Comparison of ENCODE assay signal across 11 cellular contexts in genomic region chr9:70049236-70049635, GRCh38. TPM values are rescaled to one million over a fixed set of nuclear protein-coding genes. Genes with fewer than 3 reads are reported as not detected.
DNase-seq lines count a peak whose midpoint lies in the region; ATAC-seq and TF ChIP-seq lines count a peak whose summit lies in the region.
"Had no signal": no experiment of that assay in that cellular context is flagged by ENCODE, and none has a peak within 500 bp of the region (broad histone marks: within the 10 kb centered on the region; RNA-seq: fewer than 3 reads in every experiment).

No MANE protein-coding gene starts in this region.

- ATAC-seq in upper lobe of right lung (no peak), T-cell (replicated peaks in 1 of 4) (no peak)
- ATAC-seq in activated T-helper 17 cell treated with anti-CD3 and anti-CD28 coated beads, Interleukin-2, amount 50 U/mL, for 72 hours (replicated peaks), result no peak

- H3K27me3 ChIP-seq in upper lobe of right lung (no peaks in the 10 kb centered on the region), Caco-2 (replicated peaks; ENCODE audit: control insufficient read depth, insufficient read depth, low read length) (no peaks in the 10 kb centered on the region)

- no peaks in the 10 kb centered on the region for H3K36me3 ChIP-seq in upper lobe of right lung
- no peaks in the 10 kb centered on the region for H3K36me3 ChIP-seq in Caco-2 (ENCODE audit: control insufficient read depth, insufficient read depth, low read length)

- H3K4me3 Mint-ChIP-seq in brain (peak overlapping the region in 1 of 5 experiments; percentile 29), T-cell (no peak overlapping the region), Caco-2 (ENCODE audit: unreplicated experiment) (no peak overlapping the region)
- H3K4me3 Mint-ChIP-seq in activated T-helper 17 cell treated with anti-CD3 and anti-CD28 coated beads, Interleukin-2, amount 50 U/mL, for 72 hours, result no peak overlapping the region

- POLR2A ChIA-PET in T-cell (lab: Charles Lee), result no interaction called here
- POLR2A ChIA-PET in Caco-2 (lab: Charles Lee), result no interaction called here

- DNase-seq in NCI-H2029 (lab: John Stamatoyannopoulos, UW) (peak; percentile 8), NCI-H2029 treated with DMSO at 0.1 percent for 48 hours (lab: John Stamatoyannopoulos, UW) (no peak), kidney tubule cell (ENCODE audit: low spot score) (peak; percentile 87), upper lobe of right lung (no peak), T-cell (no peak), Caco-2 (no peak)
- DNase-seq: T-helper 1 cell had no signal

- no peaks in the 10 kb centered on the region for H3K36me3 Mint-ChIP-seq in brain
- no peaks in the 10 kb centered on the region for H3K36me3 Mint-ChIP-seq in T-cell
- no peaks in the 10 kb centered on the region for H3K36me3 Mint-ChIP-seq in activated T-helper 17 cell treated with anti-CD3 and anti-CD28 coated beads, Interleukin-2, amount 50 U/mL, for 72 hours (ENCODE audit: low read depth)
- no peaks in the 10 kb centered on the region for H3K36me3 Mint-ChIP-seq in Caco-2 (ENCODE audit: insufficient read depth, unreplicated experiment)

- H3K4me3 ChIP-seq in upper lobe of right lung (no peak overlapping the region), Caco-2 (ENCODE audit: low read depth, low read length) (no peak overlapping the region)
- H3K4me3 ChIP-seq: A549, lung had no signal

- H3K9me3 ChIP-seq in upper lobe of right lung (no peaks in the 10 kb centered on the region), Caco-2 (no peaks in the 10 kb centered on the region)
- H3K9me3 ChIP-seq: A549 had no signal

- peaks cover 5% of the 10 kb centered on the region for H3K27me3 Mint-ChIP-seq in brain
- H3K27me3 Mint-ChIP-seq in T-cell, result peaks cover 33 to 66% of the 10 kb centered on the region in 2 donors
- peaks cover 34% of the 10 kb centered on the region for H3K27me3 Mint-ChIP-seq in activated T-helper 17 cell treated with anti-CD3 and anti-CD28 coated beads, Interleukin-2, amount 50 U/mL, for 72 hours
- peaks cover 3% of the 10 kb centered on the region for H3K27me3 Mint-ChIP-seq in Caco-2 (ENCODE audit: insufficient read depth, unreplicated experiment)

- peaks cover 4% of the 10 kb centered on the region for H3K4me1 ChIP-seq in upper lobe of right lung
- no peaks in the 10 kb centered on the region for H3K4me1 ChIP-seq in Caco-2
- H3K4me1 ChIP-seq: A549 had no signal

- CTCF ChIA-PET in T-cell (lab: Charles Lee) (no interaction called here), Caco-2 (lab: Charles Lee) (no interaction called here)

- peak overlapping the region; percentile 55 for H3K27ac ChIP-seq in upper lobe of right lung
- H3K27ac ChIP-seq: A549 had no signal

- TF ChIP-seq CTCF in brain (conservative IDR thresholded peaks at IDR 0.05), result no peak
- TF ChIP-seq CTCF in upper lobe of right lung (IDR thresholded peaks at IDR 0.05), result no peak
- TF ChIP-seq CTCF in Caco-2 (IDR thresholded peaks at IDR 0.05; ENCODE audit: insufficient read depth in 1 of 2, low read depth in 1 of 2, low read length in 1 of 2, severe bottlenecking in 1 of 2, unreplicated experiment in 1 of 2), result no peak

- H3K27ac Mint-ChIP-seq in brain, result peak overlapping the region in 4 of 5 experiments; percentile 23 to 50 (median 32)
- H3K27ac Mint-ChIP-seq in T-cell, result no peak overlapping the region
- no peak overlapping the region for H3K27ac Mint-ChIP-seq in activated T-helper 17 cell treated with anti-CD3 and anti-CD28 coated beads, Interleukin-2, amount 50 U/mL, for 72 hours
- H3K27ac Mint-ChIP-seq in Caco-2 (ENCODE audit: unreplicated experiment), result no peak overlapping the region

- H3K4me1 Mint-ChIP-seq in brain (peaks cover 48% of the 10 kb centered on the region), T-cell (peaks cover 6 to 9% (median 8%) of the 10 kb centered on the region in 3 donors), Caco-2 (ENCODE audit: low read depth, unreplicated experiment) (no peaks in the 10 kb centered on the region)
- H3K4me1 Mint-ChIP-seq in activated T-helper 17 cell treated with anti-CD3 and anti-CD28 coated beads, Interleukin-2, amount 50 U/mL, for 72 hours, result peaks cover 5% of the 10 kb centered on the region

- intact Hi-C loops in upper lobe of right lung (cut with DNase I) (no loop called here), Caco-2 (cut with micrococcal nuclease; ENCODE audit: unreplicated experiment) (no loop called here)

- BruUV-seq in Caco-2 (replicated peaks; lab: Mats Ljungman, UMichigan), result no TSS peak

- peaks cover 0 to 3% (median 0%) of the 10 kb centered on the region in 5 experiments for H3K9me3 Mint-ChIP-seq in brain
- peaks cover 0 to 4% (median 0%) of the 10 kb centered on the region in 3 donors for H3K9me3 Mint-ChIP-seq in T-cell
- H3K9me3 Mint-ChIP-seq in activated T-helper 17 cell treated with anti-CD3 and anti-CD28 coated beads, Interleukin-2, amount 50 U/mL, for 72 hours, result no peaks in the 10 kb centered on the region
- no peaks in the 10 kb centered on the region for H3K9me3 Mint-ChIP-seq in Caco-2 (ENCODE audit: unreplicated experiment)

RNA-seq across cellular contexts. Expression of gene MAMDC2, which starts 5.6 kb away (rescaled TPM):
- polyA plus RNA-seq in brain (ENCODE audit: insufficient read depth, low read depth, low replicate concordance), result 0.31 TPM
- total RNA-seq in upper lobe of right lung, result 72.0 TPM
- under 1 TPM in 3 of 5 donors, not detected in 2; 0.09 to 0.19 (median 0.12) TPM for total RNA-seq in T-cell
- not detected for total RNA-seq in activated T-helper 17 cell treated with anti-CD3 and anti-CD28 coated beads, Interleukin-2, amount 50 U/mL, for 72 hours
- not detected in 2 replicates for total RNA-seq in Caco-2 (2022)

Comparison
In these comparisons a context has a peak if more than half of its experiments do, and no peak if none do; other contexts are left out.
1. DNase-seq: peak in NCI-H2029 (single experiment) and kidney tubule cell (single experiment); none in NCI-H2029 treated with DMSO at 0.1 percent for 48 hours (single experiment), upper lobe of right lung (single experiment), T-cell (0 of 34) and Caco-2 (0 of 2).
2. H3K27ac Mint-ChIP-seq: peak in brain (4 of 5); none in T-cell (0 of 2), activated T-helper 17 cell treated with anti-CD3 and anti-CD28 coated beads, Interleukin-2, amount 50 U/mL, for 72 hours (single experiment) and Caco-2 (single experiment).
3. RNA of gene MAMDC2, which starts 5.6 kb away (total RNA-seq): 72.0 TPM in upper lobe of right lung (single experiment); 0.09 to 0.19 TPM in T-cell, not detected in Caco-2 and not detected in activated T-helper 17 cell treated with anti-CD3 and anti-CD28 coated beads, Interleukin-2, amount 50 U/mL, for 72 hours; every median in the first group is over 10 times any median in the second.